ENCODE assay signal across 16 cellular contexts in the genomic region with DNA sequence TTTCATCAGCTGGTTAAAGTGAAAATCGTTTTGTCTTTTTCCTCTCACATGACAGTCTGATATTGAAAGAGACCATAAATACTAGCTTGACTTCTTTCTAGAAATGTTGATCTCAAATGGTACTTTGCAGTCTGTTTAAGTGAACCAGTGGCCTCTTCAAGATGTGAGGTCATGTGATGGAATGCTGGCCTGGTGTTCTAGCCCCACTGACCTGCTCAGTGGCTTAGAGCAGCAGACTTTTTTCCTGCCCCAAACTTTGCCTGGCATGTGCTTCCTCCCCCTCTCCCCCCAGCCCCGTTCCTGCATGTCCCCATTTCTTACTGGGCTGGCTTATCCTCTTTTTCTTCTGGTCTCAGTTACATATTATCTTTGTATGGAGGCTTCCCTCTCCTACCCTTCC. TPM values are rescaled to one million over a fixed set of nuclear protein-coding genes. Genes with fewer than 3 reads are reported as not detected.
DNase-seq lines count a peak whose midpoint lies in the region; ATAC-seq and TF ChIP-seq lines count a peak whose summit lies in the region.
"Had no signal": no experiment of that assay in that cellular context is flagged by ENCODE, and none has a peak within 500 bp of the region (broad histone marks: within the 10 kb centered on the region; RNA-seq: fewer than 3 reads in every experiment).

No MANE protein-coding gene starts in this region.

- DNase-seq in GM23338 (ENCODE audit: low spot score) (no peak), choroid plexus epithelial cell (ENCODE audit: low read depth) (peak; percentile 4), left lung (no peak), thyroid gland (peak; percentile 69 to 77), NCI-H2029 (lab: John Stamatoyannopoulos, UW) (no peak), GM19240 (ENCODE audit: insufficient read length, low spot score) (no peak)
- DNase-seq: AML-193; Caco-2; CD4-positive, alpha-beta T cell; GM23248 had no signal

- H3K79me2 ChIP-seq in GM23338 (replicated peaks; ENCODE audit: insufficient read depth), result no peaks in the 10 kb centered on the region

- no peak overlapping the region for H3K27ac Mint-ChIP-seq in GM23338
- H3K27ac Mint-ChIP-seq: CD4-positive, alpha-beta T cell had no signal

- H3K9me3 ChIP-seq in left lung, result no peaks in the 10 kb centered on the region
- no peaks in the 10 kb centered on the region for H3K9me3 ChIP-seq in thyroid gland
- H3K9me3 ChIP-seq: A549, Caco-2, HAP-1 had no signal

- no peak overlapping the region for H2AFZ ChIP-seq in GM23338
- H2AFZ ChIP-seq: GM23248 had no signal

- peaks cover 3% of the 10 kb centered on the region; the same call in 1 of the 3 replicates for H3K36me3 Mint-ChIP-seq in GM23338 (ENCODE audit: low read depth)

- WGBS in thyroid gland, 2 donors, result 33 to 35% methylated on average over 2 of the region's 2 CpGs

- H3K27me3 ChIP-seq in GM23338 (ENCODE audit: insufficient read depth) (no peaks in the 10 kb centered on the region), left lung (no peaks in the 10 kb centered on the region), thyroid gland (no peaks in the 10 kb centered on the region)

- peak; percentile 70 for ATAC-seq in GM23338
- ATAC-seq in left lung, result peak; percentile 15
- no peak for ATAC-seq in HG02588 (IDR thresholded peaks at IDR 0.05; ENCODE audit: unreplicated experiment)
- ATAC-seq: A549 had no signal

- H4K20me1 ChIP-seq in GM23338 (replicated peaks; ENCODE audit: insufficient read depth), result no peaks in the 10 kb centered on the region

- intact Hi-C loops in left lung (cut with DNase I) (no loop called here), thyroid gland (cut with DNase I) (no loop called here)

- no peaks in the 10 kb centered on the region for H3F3A ChIP-seq in GM23338 (replicated peaks; ENCODE audit: low read depth)

- H3K27me3 Mint-ChIP-seq in GM23338 (ENCODE audit: insufficient read depth, low read depth, poor library complexity), result no peaks in the 10 kb centered on the region

- H3K4me1 ChIP-seq in GM23338 (ENCODE audit: insufficient read depth) (peaks cover 33% of the 10 kb centered on the region), left lung (no peaks in the 10 kb centered on the region), thyroid gland (peaks cover 24 to 39% of the 10 kb centered on the region in 2 donors)
- H3K4me1 ChIP-seq: HAP-1 had no signal

- no peak overlapping the region for H3K4me3 Mint-ChIP-seq in GM23338
- H3K4me3 Mint-ChIP-seq: CD4-positive, alpha-beta T cell had no signal

- no peaks in the 10 kb centered on the region for H3K9me3 Mint-ChIP-seq in GM23338
- H3K9me3 Mint-ChIP-seq: CD4-positive, alpha-beta T cell had no signal

- no peak for TF ChIP-seq POLR2A in thyroid gland (IDR thresholded peaks at IDR 0.05)

- no peak overlapping the region for H3K4me3 ChIP-seq in GM23338
- H3K4me3 ChIP-seq in choroid plexus epithelial cell (ENCODE audit: low read depth, low read length), result no peak overlapping the region
- H3K4me3 ChIP-seq in left lung, result no peak overlapping the region
- no peak overlapping the region for H3K4me3 ChIP-seq in thyroid gland (replicated peaks in 1 of 3)
- H3K4me3 ChIP-seq: A549, GM23248, HAP-1 had no signal

- peaks cover 2% of the 10 kb centered on the region; the same call in 2 of the 3 replicates for H3K4me1 Mint-ChIP-seq in GM23338

- H3K27ac ChIP-seq in GM23338 (ENCODE audit: low read depth), result no peak overlapping the region
- no peak overlapping the region for H3K27ac ChIP-seq in left lung
- H3K27ac ChIP-seq in thyroid gland, result peak overlapping the region; percentile 73 to 84 (median 82)
- H3K27ac ChIP-seq: 22Rv1, A549, C4-2B, GM23248 had no signal

- no peaks in the 10 kb centered on the region for H3K9me2 ChIP-seq in GM23338 (ENCODE audit: insufficient read depth)

- H3K4me2 ChIP-seq in GM23338, result peak overlapping the region; percentile 24; the same call in 1 of the 2 replicates
- H3K4me2 ChIP-seq: A549 had no signal

- H3K36me3 ChIP-seq in GM23338 (ENCODE audit: insufficient read depth) (no peaks in the 10 kb centered on the region), left lung (no peaks in the 10 kb centered on the region), thyroid gland (no peaks in the 10 kb centered on the region)
- H3K36me3 ChIP-seq: HAP-1 had no signal

- TF ChIP-seq CTCF in GM23338 (conservative IDR thresholded peaks at IDR 0.05; ENCODE audit: low read depth in 2 of 2) (no peak), choroid plexus epithelial cell (conservative IDR thresholded peaks at IDR 0.05; ENCODE audit: low read depth, low read length) (no peak), left lung (IDR thresholded peaks at IDR 0.05) (no peak), thyroid gland (IDR thresholded peaks at IDR 0.05) (no peak)

TF ChIP-seq in GM23338, 12 proteins besides CTCF, POLR2A, EP300 and RAD21 (continues in another document):
- TF ChIP-seq NANOG (IDR thresholded peaks at IDR 0.05; ENCODE audit: borderline replicate concordance), result no peak
- no peak for TF ChIP-seq EZH2phosphoT487 (IDR thresholded peaks at IDR 0.05; ENCODE audit: unreplicated experiment)
- TF ChIP-seq, protein P1, sequence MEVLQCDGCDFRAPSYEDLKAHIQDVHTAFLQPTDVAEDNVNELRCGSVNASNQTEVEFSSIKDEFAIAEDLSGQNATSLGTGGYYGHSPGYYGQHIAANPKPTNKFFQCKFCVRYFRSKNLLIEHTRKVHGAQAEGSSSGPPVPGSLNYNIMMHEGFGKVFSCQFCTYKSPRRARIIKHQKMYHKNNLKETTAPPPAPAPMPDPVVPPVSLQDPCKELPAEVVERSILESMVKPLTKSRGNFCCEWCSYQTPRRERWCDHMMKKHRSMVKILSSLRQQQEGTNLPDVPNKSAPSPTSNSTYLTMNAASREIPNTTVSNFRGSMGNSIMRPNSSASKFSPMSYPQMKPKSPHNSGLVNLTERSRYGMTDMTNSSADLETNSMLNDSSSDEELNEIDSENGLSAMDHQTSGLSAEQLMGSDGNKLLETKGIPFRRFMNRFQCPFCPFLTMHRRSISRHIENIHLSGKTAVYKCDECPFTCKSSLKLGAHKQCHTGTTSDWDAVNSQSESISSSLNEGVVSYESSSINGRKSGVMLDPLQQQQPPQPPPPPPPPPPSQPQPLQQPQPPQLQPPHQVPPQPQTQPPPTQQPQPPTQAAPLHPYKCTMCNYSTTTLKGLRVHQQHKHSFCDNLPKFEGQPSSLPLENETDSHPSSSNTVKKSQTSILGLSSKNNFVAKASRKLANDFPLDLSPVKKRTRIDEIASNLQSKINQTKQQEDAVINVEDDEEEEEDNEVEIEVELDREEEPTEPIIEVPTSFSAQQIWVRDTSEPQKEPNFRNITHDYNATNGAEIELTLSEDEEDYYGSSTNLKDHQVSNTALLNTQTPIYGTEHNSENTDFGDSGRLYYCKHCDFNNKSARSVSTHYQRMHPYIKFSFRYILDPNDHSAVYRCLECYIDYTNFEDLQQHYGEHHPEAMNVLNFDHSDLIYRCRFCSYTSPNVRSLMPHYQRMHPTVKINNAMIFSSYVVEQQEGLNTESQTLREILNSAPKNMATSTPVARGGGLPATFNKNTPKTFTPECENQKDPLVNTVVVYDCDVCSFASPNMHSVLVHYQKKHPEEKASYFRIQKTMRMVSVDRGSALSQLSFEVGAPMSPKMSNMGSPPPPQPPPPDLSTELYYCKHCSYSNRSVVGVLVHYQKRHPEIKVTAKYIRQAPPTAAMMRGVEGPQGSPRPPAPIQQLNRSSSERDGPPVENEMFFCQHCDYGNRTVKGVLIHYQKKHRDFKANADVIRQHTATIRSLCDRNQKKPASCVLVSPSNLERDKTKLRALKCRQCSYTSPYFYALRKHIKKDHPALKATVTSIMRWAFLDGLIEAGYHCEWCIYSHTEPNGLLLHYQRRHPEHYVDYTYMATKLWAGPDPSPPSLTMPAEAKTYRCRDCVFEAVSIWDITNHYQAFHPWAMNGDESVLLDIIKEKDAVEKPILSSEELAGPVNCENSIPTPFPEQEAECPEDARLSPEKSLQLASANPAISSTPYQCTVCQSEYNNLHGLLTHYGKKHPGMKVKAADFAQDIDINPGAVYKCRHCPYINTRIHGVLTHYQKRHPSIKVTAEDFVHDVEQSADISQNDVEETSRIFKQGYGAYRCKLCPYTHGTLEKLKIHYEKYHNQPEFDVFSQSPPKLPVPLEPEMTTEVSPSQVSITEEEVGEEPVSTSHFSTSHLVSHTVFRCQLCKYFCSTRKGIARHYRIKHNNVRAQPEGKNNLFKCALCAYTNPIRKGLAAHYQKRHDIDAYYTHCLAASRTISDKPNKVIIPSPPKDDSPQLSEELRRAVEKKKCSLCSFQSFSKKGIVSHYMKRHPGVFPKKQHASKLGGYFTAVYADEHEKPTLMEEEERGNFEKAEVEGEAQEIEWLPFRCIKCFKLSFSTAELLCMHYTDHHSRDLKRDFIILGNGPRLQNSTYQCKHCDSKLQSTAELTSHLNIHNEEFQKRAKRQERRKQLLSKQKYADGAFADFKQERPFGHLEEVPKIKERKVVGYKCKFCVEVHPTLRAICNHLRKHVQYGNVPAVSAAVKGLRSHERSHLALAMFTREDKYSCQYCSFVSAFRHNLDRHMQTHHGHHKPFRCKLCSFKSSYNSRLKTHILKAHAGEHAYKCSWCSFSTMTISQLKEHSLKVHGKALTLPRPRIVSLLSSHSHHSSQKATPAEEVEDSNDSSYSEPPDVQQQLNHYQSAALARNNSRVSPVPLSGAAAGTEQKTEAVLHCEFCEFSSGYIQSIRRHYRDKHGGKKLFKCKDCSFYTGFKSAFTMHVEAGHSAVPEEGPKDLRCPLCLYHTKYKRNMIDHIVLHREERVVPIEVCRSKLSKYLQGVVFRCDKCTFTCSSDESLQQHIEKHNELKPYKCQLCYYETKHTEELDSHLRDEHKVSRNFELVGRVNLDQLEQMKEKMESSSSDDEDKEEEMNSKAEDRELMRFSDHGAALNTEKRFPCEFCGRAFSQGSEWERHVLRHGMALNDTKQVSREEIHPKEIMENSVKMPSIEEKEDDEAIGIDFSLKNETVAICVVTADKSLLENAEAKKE (CRISPR knock-in tag; IDR thresholded peaks at IDR 0.05), result no peak
- no peak for TF ChIP-seq EZH2 (IDR thresholded peaks at IDR 0.05; ENCODE audit: low read depth, unreplicated experiment)

RNA-seq across cellular contexts. Expression of a gene that starts 34.3 kb away (rescaled TPM):
- total RNA-seq in GM23338 (2014; rRNA removed; shearing (Covaris generic)), result 4.3 and 4.8 TPM in 2 replicates
- 0.94 and 1.3 TPM in 2 replicates for polyA plus RNA-seq in GM23338 (2016; fragmentation: Nextera tagmentation; extraction: Ambion mirVana)
- total RNA-seq in left lung (under 1 TPM in 1 of 2 donors, not detected in 1; 0.12 TPM), thyroid gland (1 to 10 TPM; 4.0 to 9.3 (median 5.9) TPM)
- total RNA-seq: GM23248, HT-29 had no signal

RNA-seq across cellular contexts. Expression of a gene that starts 44.7 kb away (rescaled TPM):
- total RNA-seq in GM23338 (2014; rRNA removed; shearing (Covaris generic)), result 16.7 and 17.8 TPM in 2 replicates
- polyA plus RNA-seq in GM23338 (2016; fragmentation: Nextera tagmentation; extraction: Ambion mirVana), result 17.0 and 20.6 TPM in 2 replicates
- 10 to 100 TPM; 64.0 to 81.6 TPM for total RNA-seq in left lung
- total RNA-seq in thyroid gland, result 100 to 1,000 TPM; 153 to 217 (median 187) TPM

RNA-seq across cellular contexts. Expression of a gene that starts 50.2 kb away (rescaled TPM):
- total RNA-seq in GM23338 (2014; rRNA removed; shearing (Covaris generic)), result 59.8 and 66.3 TPM in 2 replicates
- 95.3 and 116 TPM in 2 replicates for polyA plus RNA-seq in GM23338 (2016; fragmentation: Nextera tagmentation; extraction: Ambion mirVana)
- total RNA-seq in left lung (100 to 1,000 TPM; 137 to 208 TPM), thyroid gland (100 to 1,000 TPM; 114 to 181 (median 164) TPM)

Comparison
In these comparisons a context has a peak if more than half of its experiments do, and no peak if none do; other contexts are left out.
1. DNase-seq: peak in choroid plexus epithelial cell (single experiment) and thyroid gland (2 of 2); none in GM23338 (single experiment), left lung (0 of 2), NCI-H2029 (single experiment) and GM19240 (single experiment).
2. H3K27ac ChIP-seq: peak in thyroid gland (3 of 3); none in GM23338 (single experiment) and left lung (0 of 2).